In the genomic region with DNA sequence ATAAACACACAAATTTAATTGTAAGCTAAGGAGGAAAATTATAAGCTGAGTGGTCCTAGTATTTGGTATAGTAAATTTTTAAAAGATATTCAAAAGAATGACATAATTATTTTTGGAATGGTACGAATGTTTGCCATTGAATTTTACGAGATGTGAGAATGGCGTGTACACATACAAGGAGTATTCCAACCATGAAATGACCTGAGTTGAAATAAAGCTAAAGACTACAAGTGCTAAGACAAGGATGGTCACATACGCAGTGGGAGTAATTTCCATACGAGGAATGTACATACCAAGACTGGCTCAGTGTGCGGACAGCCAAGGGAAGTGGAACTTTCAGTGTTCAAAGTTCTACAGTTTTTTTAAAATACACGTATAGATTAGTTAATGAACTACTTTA, we compare ENCODE assay signal across 6 cellular contexts.
"Had no signal": no experiment of that assay in that cellular context is flagged by ENCODE, and none has a peak within 500 bp of the region (broad histone marks: within the 10 kb centered on the region; RNA-seq: fewer than 3 reads in every experiment).

No MANE protein-coding gene starts in this region.

- H3K4me2 ChIP-seq: GM23338 had no signal

- DNase-seq: H9, HCEC 1CT, IMR-90 had no signal

- H2AFZ ChIP-seq: GM23338 had no signal

- H3K4me3 ChIP-seq: GM23338 had no signal

- FAIRE-seq: H1, HTR-8/SVneo had no signal
